ENCODE assay signal across 17 cellular contexts in the genomic region with DNA sequence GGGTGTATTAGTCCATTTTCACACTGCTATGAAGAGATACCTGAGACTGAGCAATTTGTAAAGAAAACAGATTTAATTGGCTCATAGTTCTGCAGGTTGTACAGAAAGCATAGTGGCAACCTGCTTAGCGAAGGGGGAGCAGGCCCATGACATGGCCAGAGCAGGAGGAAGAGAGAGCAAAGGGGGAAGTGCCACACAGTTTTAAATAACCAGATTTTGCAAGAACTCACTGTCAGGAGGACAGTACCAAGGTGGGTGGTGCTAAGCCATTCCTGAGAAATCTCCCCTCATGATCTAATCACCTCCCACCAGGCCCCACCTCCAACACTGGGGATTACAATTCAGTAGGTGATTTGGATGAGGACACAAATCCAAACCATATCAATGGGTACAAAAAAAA.
"Had no signal": no experiment of that assay in that cellular context is flagged by ENCODE, and none has a peak within 500 bp of the region (broad histone marks: within the 10 kb centered on the region; RNA-seq: fewer than 3 reads in every experiment).

No MANE protein-coding gene starts in this region.

- H3K4me1 ChIP-seq: esophagus squamous epithelium, suprapubic skin, vagina had no signal

- H3K4me1 Mint-ChIP-seq: natural killer cell had no signal

- H3K27me3 ChIP-seq: esophagus squamous epithelium, suprapubic skin, transverse colon, vagina had no signal

- DNase-seq: activated CD4-positive, CD25-positive, alpha-beta regulatory T cell treated with anti-CD3 and anti-CD28 coated beads, Interleukin-2, amount 50 U/mL, for 72 hours; activated CD8-positive, alpha-beta memory T cell treated with anti-CD3 and anti-CD28 coated beads for 24 hours; activated gamma-delta T cell; activated T-cell treated with anti-CD3 and anti-CD28 coated beads, Interleukin-2, amount 50 U/mL, for 72 hours; dermis blood vessel endothelial cell; effector memory CD4-positive, alpha-beta T cell; esophagus squamous epithelium; natural killer cell; posterior cingulate gyrus; retina; stimulated activated CD4-positive, alpha-beta T cell treated with anti-CD3 and anti-CD28 coated beads, Interleukin-12 subunit alpha, Interleukin-12 subunit beta, amount 100 ng/mL, for 4 hours; transverse colon had no signal

- H3K27ac ChIP-seq: esophagus squamous epithelium, suprapubic skin, transverse colon, vagina had no signal

- H3K4me3 ChIP-seq: esophagus squamous epithelium, suprapubic skin, transverse colon, vagina had no signal

- H3K27me3 Mint-ChIP-seq: activated naive CD8-positive, alpha-beta T cell; stimulated activated naive CD8-positive, alpha-beta T cell treated with anti-CD3 and anti-CD28 coated beads, Interleukin-15, Interleukin-2, amounts not matched to agents 100 ng/mL and 50 ng/mL, for 24 hours had no signal

- H3K9me3 ChIP-seq: esophagus squamous epithelium, suprapubic skin, transverse colon, vagina had no signal

- ATAC-seq: activated T-cell treated with anti-CD3 and anti-CD28 coated beads, Interleukin-2, amount 50 U/mL, for 72 hours had no signal

- H3K36me3 ChIP-seq: esophagus squamous epithelium, suprapubic skin, transverse colon, vagina had no signal

- H3K9me3 Mint-ChIP-seq: activated T-cell treated with anti-CD3 and anti-CD28 coated beads, Interleukin-2, amount 50 U/mL, for 72 hours; natural killer cell; stimulated activated naive CD8-positive, alpha-beta T cell treated with anti-CD3 and anti-CD28 coated beads, Interleukin-15, Interleukin-2, amounts not matched to agents 100 ng/mL and 50 ng/mL, for 24 hours; T-helper 1 cell treated with Interleukin-12 subunit alpha and Interleukin-12 subunit beta and Interleukin-4 antibody, amounts not matched to agents 30 μg/mL and 1 μg/mL, for 36 hours had no signal

- H3K27ac Mint-ChIP-seq: activated naive CD8-positive, alpha-beta T cell; activated T-cell treated with anti-CD3 and anti-CD28 coated beads, Interleukin-2, amount 50 U/mL, for 72 hours; natural killer cell; stimulated activated naive CD8-positive, alpha-beta T cell treated with anti-CD3 and anti-CD28 coated beads, Interleukin-15, Interleukin-2, amounts not matched to agents 100 ng/mL and 50 ng/mL, for 24 hours; T-helper 1 cell treated with Interleukin-12 subunit alpha and Interleukin-12 subunit beta and Interleukin-4 antibody, amounts not matched to agents 30 μg/mL and 1 μg/mL, for 36 hours had no signal

- H3K36me3 Mint-ChIP-seq: activated naive CD8-positive, alpha-beta T cell; natural killer cell had no signal

- H3K4me3 Mint-ChIP-seq: activated naive CD8-positive, alpha-beta T cell; activated T-cell treated with anti-CD3 and anti-CD28 coated beads, Interleukin-2, amount 50 U/mL, for 72 hours; natural killer cell; stimulated activated naive CD8-positive, alpha-beta T cell treated with anti-CD3 and anti-CD28 coated beads, Interleukin-15, Interleukin-2, amounts not matched to agents 100 ng/mL and 50 ng/mL, for 24 hours; T-helper 1 cell treated with Interleukin-12 subunit alpha and Interleukin-12 subunit beta and Interleukin-4 antibody, amounts not matched to agents 30 μg/mL and 1 μg/mL, for 36 hours had no signal
